1 cellular context compared by ENCODE assay signal in the genomic region with DNA sequence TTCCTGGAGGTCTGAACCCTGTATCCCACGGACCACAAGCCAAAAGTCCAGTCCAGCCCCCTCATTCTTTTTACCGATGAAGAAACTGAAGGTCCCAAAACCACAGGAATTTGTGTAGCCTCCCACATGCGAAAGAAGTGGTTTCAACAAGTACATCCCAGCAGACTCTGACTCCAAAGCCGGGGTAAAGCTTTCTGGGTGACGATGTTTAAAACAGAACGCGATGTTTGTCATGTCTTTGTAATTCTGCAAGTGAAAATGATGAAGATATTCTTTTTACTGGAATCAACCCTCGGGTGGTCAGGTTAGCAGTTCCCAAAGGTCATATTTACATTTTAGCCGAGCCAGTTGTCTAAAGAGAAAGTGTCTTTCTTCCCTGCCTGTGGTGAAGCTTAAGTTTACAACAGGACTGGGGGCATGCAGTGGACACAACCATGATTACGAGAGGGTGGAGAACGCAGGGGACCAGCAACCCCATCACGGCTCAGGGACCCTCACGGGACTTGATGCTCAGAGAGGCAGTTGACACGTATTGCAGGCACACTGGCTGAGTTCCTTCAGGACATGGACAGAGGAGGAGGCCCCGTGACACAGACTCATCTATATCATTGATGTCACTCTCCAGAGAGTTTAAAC.
A peak's percentile ranks its signal among the peaks of the same experiment; 100 is the strongest.
TF ChIP-seq lines count a peak whose summit lies in the region.

No MANE protein-coding gene starts in this region.

TF ChIP-seq in IMR-90, 13 proteins besides CTCF, POLR2A, EP300 and RAD21:
- TF ChIP-seq CEBPB (IDR thresholded peaks at IDR 0.05; ENCODE audit: low read depth, low read length) (peak; percentile 35; the same call in 1 of the 2 replicates), BHLHE40 (IDR thresholded peaks at IDR 0.05; ENCODE audit: low read depth, low read length) (no peak)
